8 cellular contexts compared by ENCODE assay signal in the genomic region with DNA sequence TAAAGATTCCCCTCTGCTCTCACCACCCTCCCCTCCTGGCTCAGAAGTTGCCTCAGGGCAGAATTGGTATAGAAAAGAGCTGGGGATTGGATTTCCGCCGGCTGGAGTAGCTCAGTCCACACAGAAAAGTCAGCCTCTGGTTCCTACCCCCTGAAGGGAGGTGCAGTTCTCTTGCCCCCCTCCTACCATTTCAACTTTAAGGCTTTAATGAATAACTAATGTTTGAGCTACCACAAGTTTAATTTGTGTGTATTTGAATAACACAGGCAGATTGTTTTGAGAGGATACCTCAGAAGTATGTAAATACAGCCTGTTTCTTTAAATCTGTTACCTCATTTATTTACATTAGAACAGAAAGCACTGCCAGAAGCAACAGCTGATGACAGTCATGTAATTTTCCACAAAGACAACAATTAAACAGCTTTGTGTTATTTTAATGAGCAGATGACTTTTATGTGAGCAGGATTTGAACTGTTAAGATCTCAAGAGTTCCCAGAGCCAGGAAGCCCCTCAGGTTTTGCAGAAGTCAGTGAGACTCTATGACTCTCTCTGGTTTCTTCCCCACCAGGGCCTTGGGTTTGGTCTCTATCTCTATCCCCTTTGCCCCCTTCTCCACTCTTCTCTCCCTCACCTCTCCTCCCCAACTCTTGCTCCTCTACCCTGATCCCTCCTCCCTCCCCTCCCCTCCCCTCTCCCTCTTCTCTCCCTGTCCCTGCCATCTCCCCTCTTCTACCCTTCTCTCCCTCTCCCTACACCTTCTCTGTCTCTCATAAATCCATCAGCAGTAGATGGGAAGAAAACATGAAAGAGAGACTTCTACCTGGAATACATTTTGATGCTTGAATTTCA. TPM values are rescaled to one million over a fixed set of nuclear protein-coding genes. Genes with fewer than 3 reads are reported as not detected.
DNase-seq lines count a peak whose midpoint lies in the region; ATAC-seq and TF ChIP-seq lines count a peak whose summit lies in the region.

No MANE protein-coding gene starts in this region.

- no peak overlapping the region for H3K9ac ChIP-seq in NT2/D1 (ENCODE audit: insufficient read length, low read depth)

- CTCF ChIA-PET in HEK293T (lab: Yijun Ruan, JAX), result interaction anchor here (0.7 kb wide), 1 partner anchor 238 kb away, joined by 3 read pairs; no protein-coding TSS in a partner anchor

- peak; percentile 44 for DNase-seq in HEK293T (ENCODE audit: extremely low spot score)
- peak; percentile 96 for DNase-seq in NT2/D1 (ENCODE audit: low read depth, low spot score)
- DNase-seq in epithelial cell of esophagus (ENCODE audit: low read depth), result peak; percentile 63
- peak; percentile 48 for DNase-seq in prostate gland (ENCODE audit: low spot score)
- DNase-seq in LoVo (ENCODE audit: low spot score), result no peak
- no peak for DNase-seq in spleen

- H3K36me3 ChIP-seq in NT2/D1 (ENCODE audit: insufficient read depth, insufficient read length, low read length), result peaks cover 10% of the 10 kb centered on the region
- no peaks in the 10 kb centered on the region for H3K36me3 ChIP-seq in prostate gland
- H3K36me3 ChIP-seq in spleen, result no peaks in the 10 kb centered on the region

- H3K27me3 ChIP-seq in NT2/D1 (ENCODE audit: insufficient read depth, insufficient read length), result no peaks in the 10 kb centered on the region
- no peaks in the 10 kb centered on the region for H3K27me3 ChIP-seq in prostate gland (replicated peaks; ENCODE audit: insufficient read depth)
- no peaks in the 10 kb centered on the region for H3K27me3 ChIP-seq in spleen (replicated peaks in 1 of 7)

- H3K4me1 ChIP-seq in NT2/D1 (ENCODE audit: insufficient read depth, insufficient read length) (peaks cover 11% of the 10 kb centered on the region), prostate gland (replicated peaks) (peaks cover 10% of the 10 kb centered on the region), spleen (peaks cover 0 to 93% (median 34%) of the 10 kb centered on the region in 6 donors)

- POLR2A ChIA-PET in HEK293T (lab: Yijun Ruan, JAX), result interaction anchor here (1.2 kb wide), 1 partner anchor 26 kb away, joined by 7 read pairs; a partner anchor contains a TSS

- intact Hi-C loops in prostate gland (cut with DNase I), result no loop called here
- intact Hi-C loops in spleen (cut with DNase I; ENCODE audit: low total_unique reads), result no loop called here

- ATAC-seq in GM19328 (IDR thresholded peaks at IDR 0.05; ENCODE audit: unreplicated experiment) (no peak), SK-N-SH treated with all-trans-retinoic acid at 6 μM for 48 hours (no peak)

- no peak for TF ChIP-seq POLR2A in prostate gland (IDR thresholded peaks at IDR 0.05)
- TF ChIP-seq POLR2A in spleen (IDR thresholded peaks at IDR 0.05), result no peak

- H3K9me3 ChIP-seq in NT2/D1 (ENCODE audit: insufficient read depth, low read length) (peaks cover 46% of the 10 kb centered on the region), prostate gland (no peaks in the 10 kb centered on the region), spleen (no peaks in the 10 kb centered on the region)

- H3K27ac ChIP-seq in prostate gland, result peak overlapping the region; percentile 52 to 81
- no peak overlapping the region for H3K27ac ChIP-seq in spleen

- H3K4me3 ChIP-seq in NT2/D1 (ENCODE audit: insufficient read length, low read depth), result no peak overlapping the region
- H3K4me3 ChIP-seq in epithelial cell of esophagus (ENCODE audit: low read length), result no peak overlapping the region
- H3K4me3 ChIP-seq in prostate gland, result no peak overlapping the region
- no peak overlapping the region for H3K4me3 ChIP-seq in spleen

- TF ChIP-seq CTCF in epithelial cell of esophagus (IDR thresholded peaks at IDR 0.05; ENCODE audit: insufficient read depth, low read depth, low read length, missing control alignments) (no peak), prostate gland (IDR thresholded peaks at IDR 0.05) (no peak), spleen (IDR thresholded peaks at IDR 0.05 in 8 of 11, conservative IDR thresholded peaks at IDR 0.05 in 3 of 11) (no peak)

- 38% methylated on average over 2 of the region's 2 CpGs for WGBS in prostate gland
- 77 to 91% (median 89%) methylated on average over 2 of the region's 2 CpGs for WGBS in spleen, 5 donors

TF ChIP-seq in HEK293T, 16 proteins besides CTCF, POLR2A, EP300 and RAD21:
- no peak for TF ChIP-seq ARNT (IDR thresholded peaks at IDR 0.05)
- TF ChIP-seq, protein P1, sequence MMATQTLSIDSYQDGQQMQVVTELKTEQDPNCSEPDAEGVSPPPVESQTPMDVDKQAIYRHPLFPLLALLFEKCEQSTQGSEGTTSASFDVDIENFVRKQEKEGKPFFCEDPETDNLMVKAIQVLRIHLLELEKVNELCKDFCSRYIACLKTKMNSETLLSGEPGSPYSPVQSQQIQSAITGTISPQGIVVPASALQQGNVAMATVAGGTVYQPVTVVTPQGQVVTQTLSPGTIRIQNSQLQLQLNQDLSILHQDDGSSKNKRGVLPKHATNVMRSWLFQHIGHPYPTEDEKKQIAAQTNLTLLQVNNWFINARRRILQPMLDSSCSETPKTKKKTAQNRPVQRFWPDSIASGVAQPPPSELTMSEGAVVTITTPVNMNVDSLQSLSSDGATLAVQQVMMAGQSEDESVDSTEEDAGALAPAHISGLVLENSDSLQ (IDR thresholded peaks at IDR 0.05), result no peak
- no peak for TF ChIP-seq HDGF (IDR thresholded peaks at IDR 0.05; ENCODE audit: borderline replicate concordance)
- no peak for TF ChIP-seq LEF1 (IDR thresholded peaks at IDR 0.05; ENCODE audit: borderline replicate concordance)
- no peak for TF ChIP-seq BHLHE40 (IDR thresholded peaks at IDR 0.05; ENCODE audit: borderline replicate concordance)
- TF ChIP-seq ELF4 (IDR thresholded peaks at IDR 0.05), result no peak
- no peak for TF ChIP-seq FOXM1 (IDR thresholded peaks at IDR 0.05; ENCODE audit: borderline replicate concordance)
- no peak for TF ChIP-seq CTBP1 (IDR thresholded peaks at IDR 0.05; ENCODE audit: borderline replicate concordance)
- TF ChIP-seq ZNF384 (IDR thresholded peaks at IDR 0.05), result no peak
- no peak for TF ChIP-seq SP1 (IDR thresholded peaks at IDR 0.05)
- no peak for TF ChIP-seq FOXK2 (IDR thresholded peaks at IDR 0.05)
- no peak for TF ChIP-seq SUZ12 (IDR thresholded peaks at IDR 0.05)
- TF ChIP-seq FOXA1 (IDR thresholded peaks at IDR 0.05), result no peak
- TF ChIP-seq TARDBP (IDR thresholded peaks at IDR 0.05), result no peak
- no peak for TF ChIP-seq NFRKB (IDR thresholded peaks at IDR 0.05)
- TF ChIP-seq L3MBTL2 (conservative IDR thresholded peaks at IDR 0.05), result no peak
TF ChIP-seq in HEK293T: peak in this region for 0.

TF ChIP-seq in SK-N-SH treated with all-trans-retinoic acid at 6 μM for 48 hours, 23 proteins besides CTCF, POLR2A, EP300 and RAD21:
- TF ChIP-seq ISL1 (CRISPR knock-in tag; IDR thresholded peaks at IDR 0.05), result no peak
- no peak for TF ChIP-seq ZFP3 (CRISPR knock-in tag; IDR thresholded peaks at IDR 0.05)
- TF ChIP-seq, protein P2, sequence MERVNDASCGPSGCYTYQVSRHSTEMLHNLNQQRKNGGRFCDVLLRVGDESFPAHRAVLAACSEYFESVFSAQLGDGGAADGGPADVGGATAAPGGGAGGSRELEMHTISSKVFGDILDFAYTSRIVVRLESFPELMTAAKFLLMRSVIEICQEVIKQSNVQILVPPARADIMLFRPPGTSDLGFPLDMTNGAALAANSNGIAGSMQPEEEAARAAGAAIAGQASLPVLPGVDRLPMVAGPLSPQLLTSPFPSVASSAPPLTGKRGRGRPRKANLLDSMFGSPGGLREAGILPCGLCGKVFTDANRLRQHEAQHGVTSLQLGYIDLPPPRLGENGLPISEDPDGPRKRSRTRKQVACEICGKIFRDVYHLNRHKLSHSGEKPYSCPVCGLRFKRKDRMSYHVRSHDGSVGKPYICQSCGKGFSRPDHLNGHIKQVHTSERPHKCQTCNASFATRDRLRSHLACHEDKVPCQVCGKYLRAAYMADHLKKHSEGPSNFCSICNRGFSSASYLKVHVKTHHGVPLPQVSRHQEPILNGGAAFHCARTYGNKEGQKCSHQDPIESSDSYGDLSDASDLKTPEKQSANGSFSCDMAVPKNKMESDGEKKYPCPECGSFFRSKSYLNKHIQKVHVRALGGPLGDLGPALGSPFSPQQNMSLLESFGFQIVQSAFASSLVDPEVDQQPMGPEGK (CRISPR knock-in tag; IDR thresholded peaks at IDR 0.05; ENCODE audit: borderline replicate concordance), result no peak
- TF ChIP-seq, protein P3, sequence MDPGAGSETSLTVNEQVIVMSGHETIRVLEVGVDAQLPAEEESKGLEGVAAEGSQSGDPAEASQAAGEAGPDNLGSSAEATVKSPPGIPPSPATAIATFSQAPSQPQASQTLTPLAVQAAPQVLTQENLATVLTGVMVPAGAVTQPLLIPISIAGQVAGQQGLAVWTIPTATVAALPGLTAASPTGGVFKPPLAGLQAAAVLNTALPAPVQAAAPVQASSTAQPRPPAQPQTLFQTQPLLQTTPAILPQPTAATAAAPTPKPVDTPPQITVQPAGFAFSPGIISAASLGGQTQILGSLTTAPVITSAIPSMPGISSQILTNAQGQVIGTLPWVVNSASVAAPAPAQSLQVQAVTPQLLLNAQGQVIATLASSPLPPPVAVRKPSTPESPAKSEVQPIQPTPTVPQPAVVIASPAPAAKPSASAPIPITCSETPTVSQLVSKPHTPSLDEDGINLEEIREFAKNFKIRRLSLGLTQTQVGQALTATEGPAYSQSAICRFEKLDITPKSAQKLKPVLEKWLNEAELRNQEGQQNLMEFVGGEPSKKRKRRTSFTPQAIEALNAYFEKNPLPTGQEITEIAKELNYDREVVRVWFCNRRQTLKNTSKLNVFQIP (CRISPR knock-in tag; IDR thresholded peaks at IDR 0.05; ENCODE audit: borderline replicate concordance, low read depth), result no peak
- no peak for TF ChIP-seq TOX (CRISPR knock-in tag; IDR thresholded peaks at IDR 0.05; ENCODE audit: borderline replicate concordance)
- TF ChIP-seq OSR1 (CRISPR knock-in tag; IDR thresholded peaks at IDR 0.05), result no peak
TF ChIP-seq in SK-N-SH treated with all-trans-retinoic acid at 6 μM for 48 hours: peak in this region for 0.

RNA-seq across cellular contexts. Expression of a gene that starts 26.3 kb away (rescaled TPM):
- 10 to 100 TPM in 1 of 2 donors, 1 to 10 TPM in 1; 5.8 to 13.6 TPM for total RNA-seq in prostate gland
- total RNA-seq in spleen, result 10 to 100 TPM in 1 of 7 donors, 1 to 10 TPM in 6; 6.6 to 11.9 (median 7.6) TPM
- 1 to 10 TPM; 3.4 to 7.4 (median 4.4) TPM for polyA plus RNA-seq in spleen

Comparison
In these comparisons a context has a peak if more than half of its experiments do, and no peak if none do; other contexts are left out.
1. DNase-seq: peak in HEK293T (single experiment), NT2/D1 (single experiment), epithelial cell of esophagus (single experiment) and prostate gland (single experiment); none in LoVo (single experiment) and spleen (single experiment).
2. H3K27ac ChIP-seq: peak in prostate gland (2 of 2); none in spleen (0 of 8).